In genomic region chr17:2397247-2398171, GRCh38 we compare ENCODE assay signal across 7 cellular contexts. TPM values are rescaled to one million over a fixed set of nuclear protein-coding genes. Genes with fewer than 3 reads are reported as not detected.
DNase-seq lines count a peak whose midpoint lies in the region; ATAC-seq and TF ChIP-seq lines count a peak whose summit lies in the region.

No MANE protein-coding gene starts in this region.

- no peaks in the 10 kb centered on the region for H3K9me3 ChIP-seq in iPS-18c (ENCODE audit: control insufficient read depth, insufficient read depth, low read length)

- no peak for TF ChIP-seq CTCF in HFF-Myc (IDR thresholded peaks at IDR 0.05; ENCODE audit: low read depth, low read length, missing control alignments)

- peak overlapping the region; percentile 98 for H3K4me3 Mint-ChIP-seq in activated T-helper 2 cell treated with anti-CD3 and anti-CD28 coated beads, Interferon-gamma antibody, Interleukin-2, Interleukin-4, amounts not matched to agents 10 μg/mL and 5 μg/mL and 100 μg/mL, durations not matched to agents 14 hours and 24 hours and 36 hours (ENCODE audit: low read depth)
- peak overlapping the region; percentile 85 to 98 for H3K4me3 Mint-ChIP-seq in stimulated activated naive CD8-positive, alpha-beta T cell treated with anti-CD3 and anti-CD28 coated beads, Interleukin-15, amount 100 ng/mL, for 72 hours

- DNase-seq in HFF-Myc (ENCODE audit: extremely low read depth, low read depth): no peak
- no peak for DNase-seq in activated T-helper 2 cell treated with anti-CD3 and anti-CD28 coated beads, Interferon-gamma antibody, Interleukin-2, Interleukin-4, amounts not matched to agents 10 μg/mL and 5 μg/mL and 100 μg/mL, durations not matched to agents 14 hours and 24 hours and 36 hours (ENCODE audit: low spot score)
- DNase-seq in stimulated activated naive CD8-positive, alpha-beta T cell treated with anti-CD3 and anti-CD28 coated beads, Interleukin-15, amount 100 ng/mL, for 72 hours: no peak
- DNase-seq in SIG-M5 treated with dmso at 0.1 percent for 504 hours (lab: John Stamatoyannopoulos, UW; ENCODE audit: unreplicated experiment): no peak
- no peak for DNase-seq in KBM-7
- no peak for DNase-seq in AG08395 (ENCODE audit: low spot score)

- in situ Hi-C loops in KBM-7 (cut with MboI; ENCODE audit: low pct_unique_long_range_greater_than_20kb, low sequenced_read_pairs): no loop called here

- H3K27ac Mint-ChIP-seq in activated T-helper 2 cell treated with anti-CD3 and anti-CD28 coated beads, Interferon-gamma antibody, Interleukin-2, Interleukin-4, amounts not matched to agents 10 μg/mL and 5 μg/mL and 100 μg/mL, durations not matched to agents 14 hours and 24 hours and 36 hours: peak overlapping the region; percentile 77
- H3K27ac Mint-ChIP-seq in stimulated activated naive CD8-positive, alpha-beta T cell treated with anti-CD3 and anti-CD28 coated beads, Interleukin-15, amount 100 ng/mL, for 72 hours: peak overlapping the region; percentile 19 to 94

- H3K4me3 ChIP-seq in HFF-Myc (replicated peaks; ENCODE audit: low read depth, low read length) (peak overlapping the region; percentile 39), iPS-18c (ENCODE audit: insufficient read depth, low read depth, low read length) (peak overlapping the region; percentile 80)

- H3K4me1 Mint-ChIP-seq in activated T-helper 2 cell treated with anti-CD3 and anti-CD28 coated beads, Interferon-gamma antibody, Interleukin-2, Interleukin-4, amounts not matched to agents 10 μg/mL and 5 μg/mL and 100 μg/mL, durations not matched to agents 14 hours and 24 hours and 36 hours (ENCODE audit: low read depth): peaks cover 36% of the 10 kb centered on the region
- H3K4me1 Mint-ChIP-seq in stimulated activated naive CD8-positive, alpha-beta T cell treated with anti-CD3 and anti-CD28 coated beads, Interleukin-15, amount 100 ng/mL, for 72 hours: peaks cover 68% of the 10 kb centered on the region

- ATAC-seq in stimulated activated naive CD8-positive, alpha-beta T cell treated with anti-CD3 and anti-CD28 coated beads, Interleukin-15, amount 100 ng/mL, for 72 hours: no peak

- H3K9me3 Mint-ChIP-seq in activated T-helper 2 cell treated with anti-CD3 and anti-CD28 coated beads, Interferon-gamma antibody, Interleukin-2, Interleukin-4, amounts not matched to agents 10 μg/mL and 5 μg/mL and 100 μg/mL, durations not matched to agents 14 hours and 24 hours and 36 hours: no peaks in the 10 kb centered on the region
- no peaks in the 10 kb centered on the region for H3K9me3 Mint-ChIP-seq in stimulated activated naive CD8-positive, alpha-beta T cell treated with anti-CD3 and anti-CD28 coated beads, Interleukin-15, amount 100 ng/mL, for 72 hours

- no peaks in the 10 kb centered on the region for H3K27me3 Mint-ChIP-seq in activated T-helper 2 cell treated with anti-CD3 and anti-CD28 coated beads, Interferon-gamma antibody, Interleukin-2, Interleukin-4, amounts not matched to agents 10 μg/mL and 5 μg/mL and 100 μg/mL, durations not matched to agents 14 hours and 24 hours and 36 hours (ENCODE audit: low read depth)
- no peaks in the 10 kb centered on the region for H3K27me3 Mint-ChIP-seq in stimulated activated naive CD8-positive, alpha-beta T cell treated with anti-CD3 and anti-CD28 coated beads, Interleukin-15, amount 100 ng/mL, for 72 hours

- no peaks in the 10 kb centered on the region for H3K36me3 Mint-ChIP-seq in activated T-helper 2 cell treated with anti-CD3 and anti-CD28 coated beads, Interferon-gamma antibody, Interleukin-2, Interleukin-4, amounts not matched to agents 10 μg/mL and 5 μg/mL and 100 μg/mL, durations not matched to agents 14 hours and 24 hours and 36 hours (ENCODE audit: low read depth)

- intact Hi-C loops in activated T-helper 2 cell treated with anti-CD3 and anti-CD28 coated beads, Interferon-gamma antibody, Interleukin-2, Interleukin-4, amounts not matched to agents 10 μg/mL and 5 μg/mL and 100 μg/mL, durations not matched to agents 14 hours and 24 hours and 36 hours (cut with micrococcal nuclease): no loop called here

RNA-seq across cellular contexts. Expression of gene MNT, which starts 3.4 kb away (rescaled TPM):
- 28.1 and 30.4 TPM in 2 replicates for total RNA-seq in activated T-helper 2 cell treated with anti-CD3 and anti-CD28 coated beads, Interferon-gamma antibody, Interleukin-2, Interleukin-4, amounts not matched to agents 10 μg/mL and 5 μg/mL and 100 μg/mL, durations not matched to agents 14 hours and 24 hours and 36 hours
